In genomic region chr7:945556-946255, GRCh38 we compare ENCODE assay signal across 10 cellular contexts. TPM values are rescaled to one million over a fixed set of nuclear protein-coding genes. Genes with fewer than 3 reads are reported as not detected.
DNase-seq lines count a peak whose midpoint lies in the region; TF ChIP-seq lines count a peak whose summit lies in the region.
"Had no signal": no experiment of that assay in that cellular context is flagged by ENCODE, and none has a peak within 500 bp of the region (broad histone marks: within the 10 kb centered on the region; RNA-seq: fewer than 3 reads in every experiment).

No MANE protein-coding gene starts in this region.

- CTCF ChIA-PET in RWPE1 (lab: Yijun Ruan, JAX): interaction anchor here (0.7 to 1.0 kb wide), 2 partner anchors 9 to 26 kb away, joined by 3 to 4 read pairs; partner anchors contain the start of gene ADAP1

- H3K9me3 ChIP-seq in iPS-15b (ENCODE audit: control insufficient read depth, insufficient read depth, low read length): no peaks in the 10 kb centered on the region

- no peaks in the 10 kb centered on the region for H3K36me3 ChIP-seq in iPS-15b (ENCODE audit: control insufficient read depth, insufficient read depth, low read length)

- H3K27ac ChIP-seq in RWPE1: peak overlapping the region; percentile 87

- DNase-seq in DMS79 treated with DMSO at 0.1 percent for 48 hours (lab: John Stamatoyannopoulos, UW): peak; percentile 71
- DNase-seq in RWPE1 (ENCODE audit: low spot score): peak; percentile 97
- peak; percentile 53 for DNase-seq in renal cortical epithelial cell (ENCODE audit: low read depth)
- DNase-seq in SW 1271 (lab: John Stamatoyannopoulos, UW): no peak
- no peak for DNase-seq in hepatic stellate cell (ENCODE audit: low spot score)
- DNase-seq in SHP77 treated with DMSO at 0.1 percent for 48 hours (lab: John Stamatoyannopoulos, UW): no peak
- DNase-seq in stimulated activated CD4-positive, alpha-beta T cell treated with anti-CD3 and anti-CD28 coated beads, Interleukin-2, amount 100 ng/mL, for 48 hours: no peak
- DNase-seq: activated T-cell treated with anti-CD3 and anti-CD28 coated beads, Interleukin-2, amount 50 U/mL, for 24 hours; Kasumi-1 had no signal

- H3K4me1 ChIP-seq in iPS-15b (ENCODE audit: control insufficient read depth, insufficient read depth, low read length): no peaks in the 10 kb centered on the region

- H3K9ac ChIP-seq in iPS-15b (ENCODE audit: low read depth, low read length): peak overlapping the region; percentile 16

- TF ChIP-seq CTCF in RWPE1 (conservative IDR thresholded peaks at IDR 0.05; ENCODE audit: low read depth): no peak

- H3K4me3 ChIP-seq in iPS-15b (ENCODE audit: low read depth, low read length): no peak overlapping the region

- peaks cover 5% of the 10 kb centered on the region for H3K27me3 ChIP-seq in iPS-15b (ENCODE audit: control insufficient read depth, insufficient read depth, low read length)

- POLR2A ChIA-PET in RWPE1 (lab: Yijun Ruan, JAX; ENCODE audit: low non-redundant PET): interaction anchor here (0.5 kb wide), 1 partner anchor 278 kb away, joined by 3 read pairs; no protein-coding TSS in a partner anchor

RNA-seq across cellular contexts. Expression of gene ADAP1, which starts 8.8 kb away (rescaled TPM):
- 4.8 and 22.4 TPM in 2 replicates for total RNA-seq in renal cortical epithelial cell

RNA-seq across cellular contexts. Expression of gene COX19, which starts 29.6 kb away (rescaled TPM):
- 3.5 and 10.0 TPM in 2 replicates for total RNA-seq in renal cortical epithelial cell

RNA-seq across cellular contexts. Expression of gene CYP2W1, which starts 37.3 kb away (rescaled TPM):
- total RNA-seq in renal cortical epithelial cell: not detected in 2 replicates

Comparison
In these comparisons a context has a peak if more than half of its experiments do, and no peak if none do; other contexts are left out.
1. DNase-seq: peak in DMS79 treated with DMSO at 0.1 percent for 48 hours (single experiment), RWPE1 (single experiment) and renal cortical epithelial cell (single experiment); none in SW 1271 (0 of 2), hepatic stellate cell (single experiment), SHP77 treated with DMSO at 0.1 percent for 48 hours (single experiment) and stimulated activated CD4-positive, alpha-beta T cell treated with anti-CD3 and anti-CD28 coated beads, Interleukin-2, amount 100 ng/mL, for 48 hours (0 of 2).